Comparison of ENCODE assay signal across 27 cellular contexts in the genomic region with DNA sequence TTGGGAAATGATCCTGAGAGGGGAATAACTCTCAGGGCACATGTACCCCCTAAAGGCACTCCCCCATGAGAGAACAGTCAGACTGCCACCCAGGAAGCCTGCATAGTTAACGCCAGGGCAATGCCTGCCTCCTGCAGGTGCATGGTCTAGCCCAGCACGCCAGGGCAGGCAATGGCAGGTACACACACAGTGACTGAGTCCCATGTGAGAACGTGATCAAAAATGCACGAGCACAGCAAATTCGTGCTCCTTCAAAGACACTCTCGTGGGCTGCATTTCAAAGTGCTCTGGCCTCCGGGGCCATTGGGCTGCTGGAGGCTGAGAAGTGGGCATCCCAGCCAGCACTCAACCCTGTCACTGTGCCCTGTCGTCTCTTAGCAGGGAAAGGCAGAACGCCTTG.
"Had no signal": no experiment of that assay in that cellular context is flagged by ENCODE, and none has a peak within 500 bp of the region (broad histone marks: within the 10 kb centered on the region; RNA-seq: fewer than 3 reads in every experiment).

No MANE protein-coding gene starts in this region.

- H3K27me3 ChIP-seq: ascending aorta, body of pancreas had no signal

- H3K27ac ChIP-seq: ascending aorta, body of pancreas, SK-N-MC, WERI-Rb-1 had no signal

- H3K4me1 Mint-ChIP-seq: activated CD4-positive, alpha-beta memory T cell treated with anti-CD3 and anti-CD28 coated beads, Interleukin-2, amount 10 ng/mL, durations not matched to agents 7 days and 5 days; activated CD4-positive, alpha-beta T cell treated with anti-CD3 and anti-CD28 coated beads for 36 hours; activated naive CD8-positive, alpha-beta T cell treated with anti-CD3 and anti-CD28 coated beads, Interleukin-2, amount 50 U/mL, for 24 hours; IgD-negative memory B cell; T-cell had no signal

- H3K36me3 Mint-ChIP-seq: IgD-negative memory B cell, T-cell had no signal

- ATAC-seq: activated CD4-positive, alpha-beta T cell treated with anti-CD3 and anti-CD28 coated beads for 36 hours; activated naive CD4-positive, alpha-beta T cell treated with anti-CD3 and anti-CD28 coated beads, Interleukin-2, amount 50 U/mL, for 72 hours; activated naive CD8-positive, alpha-beta T cell treated with anti-CD3 and anti-CD28 coated beads, Interleukin-2, amount 50 U/mL, for 24 hours; activated T-cell treated with anti-CD3 and anti-CD28 coated beads, Interleukin-2, amount 50 U/mL, for 72 hours; body of pancreas; T-cell had no signal

- H3K27me3 Mint-ChIP-seq: IgD-negative memory B cell had no signal

- H3K27ac Mint-ChIP-seq: activated CD4-positive, alpha-beta memory T cell treated with anti-CD3 and anti-CD28 coated beads, Interleukin-2, amount 10 ng/mL, durations not matched to agents 7 days and 5 days; activated CD4-positive, alpha-beta T cell treated with anti-CD3 and anti-CD28 coated beads for 36 hours; activated naive CD4-positive, alpha-beta T cell treated with anti-CD3 and anti-CD28 coated beads, Interleukin-2, amount 50 U/mL, for 72 hours; activated naive CD8-positive, alpha-beta T cell treated with anti-CD3 and anti-CD28 coated beads, Interleukin-2, amount 50 U/mL, for 24 hours; activated T-cell treated with anti-CD3 and anti-CD28 coated beads, Interleukin-2, amount 50 U/mL, for 72 hours; activated T-helper 2 cell treated with anti-CD3 and anti-CD28 coated beads, Interferon-gamma antibody, Interleukin-2, Interleukin-4, amounts not matched to agents 10 μg/mL and 5 μg/mL and 100 μg/mL, durations not matched to agents 14 hours and 24 hours and 36 hours; IgD-negative memory B cell; T-cell had no signal

- H3K4me3 Mint-ChIP-seq: activated CD4-positive, alpha-beta memory T cell treated with anti-CD3 and anti-CD28 coated beads, Interleukin-2, amount 10 ng/mL, durations not matched to agents 7 days and 5 days; activated CD4-positive, alpha-beta T cell treated with anti-CD3 and anti-CD28 coated beads for 36 hours; activated naive CD8-positive, alpha-beta T cell treated with anti-CD3 and anti-CD28 coated beads, Interleukin-2, amount 50 U/mL, for 24 hours; activated T-cell treated with anti-CD3 and anti-CD28 coated beads, Interleukin-2, amount 50 U/mL, for 72 hours; IgD-negative memory B cell; T-cell had no signal

- DNase-seq: activated CD4-positive, alpha-beta memory T cell treated with anti-CD3 and anti-CD28 coated beads, Interleukin-2, amount 10 ng/mL, durations not matched to agents 7 days and 5 days; activated CD4-positive, alpha-beta T cell treated with anti-CD3 and anti-CD28 coated beads for 36 hours; activated CD4-positive, alpha-beta T cell treated with anti-CD3 and anti-CD28 coated beads, Interleukin-2, amount 50 U/mL, for 1 hour; activated CD8-positive, alpha-beta memory T cell treated with anti-CD3 and anti-CD28 coated beads, Interleukin-2, amount 50 U/mL, for 4 hours; activated naive CD4-positive, alpha-beta T cell; activated naive CD8-positive, alpha-beta T cell treated with anti-CD3 and anti-CD28 coated beads, Interleukin-2, amount 50 U/mL, for 24 hours; activated T-cell treated with anti-CD3 and anti-CD28 coated beads, Interleukin-2, amount 50 U/mL, for 72 hours; amniotic stem cell; body of pancreas; KG1; NCI-H1092 treated with DMSO at 0.1 percent for 48 hours; NCI-H1417 treated with DMSO at 0.1 percent for 48 hours; NCI-H1694; NCI-H2029; NCI-H2107; NCI-H2171 treated with DMSO at 0.1 percent for 48 hours; NCI-H226; NCI-H526; NCI-H774; SIG-M5; T-cell; WERI-Rb-1 had no signal

- H3K4me1 ChIP-seq: ascending aorta had no signal

- H3K36me3 ChIP-seq: ascending aorta, WERI-Rb-1 had no signal

- H3K9me3 Mint-ChIP-seq: activated CD4-positive, alpha-beta memory T cell treated with anti-CD3 and anti-CD28 coated beads, Interleukin-2, amount 10 ng/mL, durations not matched to agents 7 days and 5 days had no signal

- H3K4me3 ChIP-seq: ascending aorta, body of pancreas, SK-N-MC had no signal
